26 cellular contexts compared by ENCODE assay signal in genomic region chr2:213121677-213122076, GRCh38. TPM values are rescaled to one million over a fixed set of nuclear protein-coding genes. Genes with fewer than 3 reads are reported as not detected.
DNase-seq lines count a peak whose midpoint lies in the region; ATAC-seq and TF ChIP-seq lines count a peak whose summit lies in the region.
"Had no signal": no experiment of that assay in that cellular context is flagged by ENCODE, and none has a peak within 500 bp of the region (broad histone marks: within the 10 kb centered on the region; RNA-seq: fewer than 3 reads in every experiment).

No MANE protein-coding gene starts in this region.

- TF ChIP-seq CTCF in BE2C (IDR thresholded peaks at IDR 0.05; ENCODE audit: low read depth, low read length) = no peak
- no peak for TF ChIP-seq CTCF in H9 (conservative IDR thresholded peaks at IDR 0.05)

- H2AFZ ChIP-seq in H9 (ENCODE audit: low read length) = no peak overlapping the region

- H3K4me1 ChIP-seq in BE2C (no peaks in the 10 kb centered on the region), H9 (ENCODE audit: insufficient read depth, low read length) (no peaks in the 10 kb centered on the region; the same call in 1 of the 2 replicates)

- H3K4me3 Mint-ChIP-seq in stimulated activated naive CD8-positive, alpha-beta T cell treated with anti-CD3 and anti-CD28 coated beads, Interleukin-15, Interleukin-2, amounts not matched to agents 100 ng/mL and 50 ng/mL, for 24 hours = no peak overlapping the region
- peak overlapping the region in 1 of 2 donors; percentile 32 for H3K4me3 Mint-ChIP-seq in stimulated activated naive CD8-positive, alpha-beta T cell treated with anti-CD3 and anti-CD28 coated beads, Interleukin-15, amount 100 ng/mL, for 72 hours
- H3K4me3 Mint-ChIP-seq in activated naive CD8-positive, alpha-beta T cell treated with anti-CD3 and anti-CD28 coated beads, Interleukin-2, amount 50 U/mL, for 24 hours = peak overlapping the region; percentile 5
- H3K4me3 Mint-ChIP-seq in H9 = no peak overlapping the region
- H3K4me3 Mint-ChIP-seq: naive B cell had no signal

- no peak overlapping the region for H3K23ac ChIP-seq in H9 (ENCODE audit: insufficient read length, low read depth, low read length)

- no peaks in the 10 kb centered on the region for H3K27me3 Mint-ChIP-seq in stimulated activated naive CD8-positive, alpha-beta T cell treated with anti-CD3 and anti-CD28 coated beads, Interleukin-15, Interleukin-2, amounts not matched to agents 100 ng/mL and 50 ng/mL, for 24 hours
- no peaks in the 10 kb centered on the region for H3K27me3 Mint-ChIP-seq in stimulated activated naive CD8-positive, alpha-beta T cell treated with anti-CD3 and anti-CD28 coated beads, Interleukin-15, amount 100 ng/mL, for 72 hours
- H3K27me3 Mint-ChIP-seq in activated naive CD8-positive, alpha-beta T cell treated with anti-CD3 and anti-CD28 coated beads, Interleukin-2, amount 50 U/mL, for 24 hours = peaks cover 1% of the 10 kb centered on the region
- H3K27me3 Mint-ChIP-seq in H9 (ENCODE audit: low read depth) = no peaks in the 10 kb centered on the region
- H3K27me3 Mint-ChIP-seq: naive B cell had no signal

- H4K20me1 ChIP-seq in H9 (ENCODE audit: control insufficient read depth, insufficient read depth, insufficient read length) = no peaks in the 10 kb centered on the region

- no peak overlapping the region for H4K8ac ChIP-seq in H9 (replicated peaks; ENCODE audit: insufficient read length, low read depth, low read length)

- no peaks in the 10 kb centered on the region for H3K79me1 ChIP-seq in H9 (ENCODE audit: insufficient read depth, low read depth, low read length, poor library complexity, severe bottlenecking)

- no peak for ATAC-seq in stimulated activated naive CD8-positive, alpha-beta T cell treated with anti-CD3 and anti-CD28 coated beads, Interleukin-15, amount 100 ng/mL, for 72 hours
- ATAC-seq in activated naive CD8-positive, alpha-beta T cell treated with anti-CD3 and anti-CD28 coated beads, Interleukin-2, amount 50 U/mL, for 24 hours = no peak
- ATAC-seq: K562, Panc1 had no signal

- H3K18ac ChIP-seq in H9 (ENCODE audit: insufficient read length, low read depth, low read length) = no peak overlapping the region

- H3K36me3 ChIP-seq in KOPT-K1 (ENCODE audit: insufficient read depth, low read length) = peaks cover 10% of the 10 kb centered on the region
- H3K36me3 ChIP-seq in BE2C = no peaks in the 10 kb centered on the region
- H3K36me3 ChIP-seq: left ventricle myocardium inferior, thoracic aorta had no signal

- no peak overlapping the region for H4K91ac ChIP-seq in H9 (ENCODE audit: insufficient read length, low read depth, low read length)

- no peak overlapping the region for H2BK15ac ChIP-seq in H9 (ENCODE audit: low read depth, low read length)

- peak overlapping the region; percentile 90 for H3K27ac ChIP-seq in KOPT-K1 (ENCODE audit: low read depth, low read length, poor library complexity, severe bottlenecking)
- H3K27ac ChIP-seq in H9 (ENCODE audit: insufficient read length, low read depth, low read length) = no peak overlapping the region
- H3K27ac ChIP-seq: left ventricle myocardium inferior, thoracic aorta had no signal

- no peaks in the 10 kb centered on the region for H3K9me3 ChIP-seq in KOPT-K1 (ENCODE audit: insufficient read depth, low read length, poor library complexity, severe bottlenecking)
- H3K9me3 ChIP-seq in BE2C = no peaks in the 10 kb centered on the region; the same call in 1 of the 2 replicates
- no peaks in the 10 kb centered on the region for H3K9me3 ChIP-seq in H9 (ENCODE audit: control insufficient read depth, low read depth, low read length)
- H3K9me3 ChIP-seq: left ventricle myocardium inferior, thoracic aorta had no signal

- H4K5ac ChIP-seq in H9 (ENCODE audit: insufficient read length, low read depth, low read length) = no peak overlapping the region

- no peak overlapping the region for H3T11ph ChIP-seq in H9 (ENCODE audit: low read length)

- no peaks in the 10 kb centered on the region for H3K79me2 ChIP-seq in H9 (ENCODE audit: insufficient read depth, low read length)

- H2BK120ac ChIP-seq in H9 (ENCODE audit: low read depth, low read length, poor library complexity, severe bottlenecking) = no peak overlapping the region

- no peak for DNase-seq in stimulated activated naive CD8-positive, alpha-beta T cell treated with anti-CD3 and anti-CD28 coated beads, Interleukin-15, amount 100 ng/mL, for 72 hours
- DNase-seq in activated naive CD8-positive, alpha-beta T cell treated with anti-CD3 and anti-CD28 coated beads, Interleukin-2, amount 50 U/mL, for 24 hours = no peak
- DNase-seq in BE2C = no peak
- no peak for DNase-seq in H9
- DNase-seq in NCI-H1105 (lab: John Stamatoyannopoulos, UW) = no peak
- DNase-seq: activated CD4-positive, CD25-positive, alpha-beta regulatory T cell treated with anti-CD3 and anti-CD28 coated beads, Interleukin-2, amount 50 U/mL, for 72 hours; activated CD8-positive, alpha-beta memory T cell treated with anti-CD3 and anti-CD28 coated beads for 24 hours; activated gamma-delta T cell; activated T-cell treated with anti-CD3 and anti-CD28 coated beads, Interleukin-2, amount 50 U/mL, for 1 hour; cerebellar nuclear complex; DMS153; HCEC 1CT; hypothalamus; left ventricle myocardium inferior; naive B cell; NCI-H1436 treated with DMSO at 0.1 percent for 48 hours; NCI-H2107; NCI-H510A treated with DMSO at 0.1 percent for 48 hours; occipital lobe; SIG-M5; stimulated activated naive CD4-positive, alpha-beta T cell treated with Interleukin-2 at 50 U/mL for 16 hours had no signal

- no peak overlapping the region for H2BK12ac ChIP-seq in H9 (ENCODE audit: insufficient read length, low read depth, low read length)

- no peak overlapping the region for H3K14ac ChIP-seq in H9 (ENCODE audit: insufficient read depth, low read length)

- 0 out of 2 replicates have a peak, but pooled peaks cover 2% of the 10 kb centered on the region for H3K27me3 ChIP-seq in BE2C
- no peaks in the 10 kb centered on the region for H3K27me3 ChIP-seq in H9 (ENCODE audit: insufficient read depth, low read length)

- no peak overlapping the region for H3K4me3 ChIP-seq in BE2C (ENCODE audit: low read depth, low read length)
- H3K4me3 ChIP-seq: K562, left ventricle myocardium inferior, thoracic aorta had no signal

- H2BK5ac ChIP-seq in H9 (ENCODE audit: insufficient read length, low read length) = no peak overlapping the region

- H3K23me2 ChIP-seq in H9 (ENCODE audit: insufficient read length, low read depth, low read length, poor library complexity, severe bottlenecking) = no peaks in the 10 kb centered on the region

- peaks cover 86% of the 10 kb centered on the region for H3K4me1 Mint-ChIP-seq in stimulated activated naive CD8-positive, alpha-beta T cell treated with anti-CD3 and anti-CD28 coated beads, Interleukin-15, Interleukin-2, amounts not matched to agents 100 ng/mL and 50 ng/mL, for 24 hours (ENCODE audit: low read depth)
- H3K4me1 Mint-ChIP-seq in stimulated activated naive CD8-positive, alpha-beta T cell treated with anti-CD3 and anti-CD28 coated beads, Interleukin-15, amount 100 ng/mL, for 72 hours = peaks cover 71% of the 10 kb centered on the region
- H3K4me1 Mint-ChIP-seq in activated naive CD8-positive, alpha-beta T cell treated with anti-CD3 and anti-CD28 coated beads, Interleukin-2, amount 50 U/mL, for 24 hours = peaks cover 84% of the 10 kb centered on the region
- H3K4me1 Mint-ChIP-seq in H9 = peaks cover 8 to 13% of the 10 kb centered on the region in 2 experiments

- H3K9ac ChIP-seq in H9 (ENCODE audit: extremely low read depth, insufficient read length, low read length) = no peak overlapping the region

- no peak overlapping the region for H3K4ac ChIP-seq in H9 (ENCODE audit: low read depth, low read length)

- peak overlapping the region; percentile 65 for H3K27ac Mint-ChIP-seq in stimulated activated naive CD8-positive, alpha-beta T cell treated with anti-CD3 and anti-CD28 coated beads, Interleukin-15, Interleukin-2, amounts not matched to agents 100 ng/mL and 50 ng/mL, for 24 hours
- no peak overlapping the region for H3K27ac Mint-ChIP-seq in stimulated activated naive CD8-positive, alpha-beta T cell treated with anti-CD3 and anti-CD28 coated beads, Interleukin-15, amount 100 ng/mL, for 72 hours
- H3K27ac Mint-ChIP-seq in activated naive CD8-positive, alpha-beta T cell treated with anti-CD3 and anti-CD28 coated beads, Interleukin-2, amount 50 U/mL, for 24 hours = no peak overlapping the region
- H3K27ac Mint-ChIP-seq in H9 = no peak overlapping the region

- H2BK20ac ChIP-seq in H9 (ENCODE audit: low read depth, low read length, poor library complexity, severe bottlenecking) = no peak overlapping the region

- no peaks in the 10 kb centered on the region for H3K9me3 Mint-ChIP-seq in stimulated activated naive CD8-positive, alpha-beta T cell treated with anti-CD3 and anti-CD28 coated beads, Interleukin-15, Interleukin-2, amounts not matched to agents 100 ng/mL and 50 ng/mL, for 24 hours
- H3K9me3 Mint-ChIP-seq in stimulated activated naive CD8-positive, alpha-beta T cell treated with anti-CD3 and anti-CD28 coated beads, Interleukin-15, amount 100 ng/mL, for 72 hours = no peaks in the 10 kb centered on the region
- no peaks in the 10 kb centered on the region for H3K9me3 Mint-ChIP-seq in activated naive CD8-positive, alpha-beta T cell treated with anti-CD3 and anti-CD28 coated beads, Interleukin-2, amount 50 U/mL, for 24 hours
- no peaks in the 10 kb centered on the region for H3K9me3 Mint-ChIP-seq in H9
- H3K9me3 Mint-ChIP-seq: naive B cell had no signal

- H3K36me3 Mint-ChIP-seq in stimulated activated naive CD8-positive, alpha-beta T cell treated with anti-CD3 and anti-CD28 coated beads, Interleukin-15, Interleukin-2, amounts not matched to agents 100 ng/mL and 50 ng/mL, for 24 hours (ENCODE audit: low read depth) = no peaks in the 10 kb centered on the region
- H3K36me3 Mint-ChIP-seq in activated naive CD8-positive, alpha-beta T cell treated with anti-CD3 and anti-CD28 coated beads, Interleukin-2, amount 50 U/mL, for 24 hours (ENCODE audit: low read depth) = peaks cover 1% of the 10 kb centered on the region
- H3K36me3 Mint-ChIP-seq in H9 (ENCODE audit: insufficient read depth in 1 of 3, low read depth in 3 of 3) = no peaks in the 10 kb centered on the region
- H3K36me3 Mint-ChIP-seq: naive B cell had no signal

- H2AK5ac ChIP-seq in H9 (ENCODE audit: insufficient read length, low read length) = no peak overlapping the region

- no peak overlapping the region for H3K56ac ChIP-seq in H9 (ENCODE audit: insufficient read length, low read depth, low read length)

- H3K4me2 ChIP-seq in H9 (ENCODE audit: insufficient read depth, insufficient read length, low read length) = no peak overlapping the region

RNA-seq across cellular contexts. Expression of gene IKZF2, which starts 29.7 kb away (rescaled TPM):
- 1.2 TPM for polyA plus RNA-seq in BE2C (2012; ENCODE audit: insufficient read depth, insufficient read length, low read depth)
- 1.9 and 3.0 TPM in 2 replicates for total RNA-seq in H9 (2021)
